9 cellular contexts compared by ENCODE assay signal in genomic region chr1:229624521-229624905, GRCh38. TPM values are rescaled to one million over a fixed set of nuclear protein-coding genes. Genes with fewer than 3 reads are reported as not detected.
DNase-seq lines count a peak whose midpoint lies in the region; ATAC-seq and TF ChIP-seq lines count a peak whose summit lies in the region.
"Had no signal": no experiment of that assay in that cellular context is flagged by ENCODE, and none has a peak within 500 bp of the region (broad histone marks: within the 10 kb centered on the region; RNA-seq: fewer than 3 reads in every experiment).

No MANE protein-coding gene starts in this region.

- no peaks in the 10 kb centered on the region for H3K9me3 ChIP-seq in T-helper 17 cell (ENCODE audit: control insufficient read depth, low read length, poor library complexity, severe bottlenecking)
- no peaks in the 10 kb centered on the region for H3K9me3 ChIP-seq in gastroesophageal sphincter
- H3K9me3 ChIP-seq in skeletal muscle satellite cell (replicated peaks; ENCODE audit: low read length), result no peaks in the 10 kb centered on the region

- H3K27ac Mint-ChIP-seq in T-helper 17 cell, result peak overlapping the region; percentile 59

- 57 to 66% methylated on average over 4 to 5 of the region's 5 CpGs for WGBS in gastroesophageal sphincter (ENCODE audit: low coverage in 1 of 2), 2 donors

- H3K9ac ChIP-seq in skeletal muscle satellite cell (ENCODE audit: low read depth, low read length), result peak overlapping the region; percentile 81

- H3K27me3 Mint-ChIP-seq in T-helper 17 cell, result no peaks in the 10 kb centered on the region

- H3K27ac ChIP-seq in gastroesophageal sphincter, result peak overlapping the region in 3 of 4 donors; percentile 94 to 96 (median 94)

- H3K36me3 Mint-ChIP-seq in T-helper 17 cell (ENCODE audit: low read depth), result peaks cover 5% of the 10 kb centered on the region

- no peak for TF ChIP-seq CTCF in GM12875 (IDR thresholded peaks at IDR 0.05; ENCODE audit: borderline replicate concordance, insufficient read depth, low read depth, low read length)
- no peak for TF ChIP-seq CTCF in gastroesophageal sphincter (IDR thresholded peaks at IDR 0.05)

- DNase-seq in T-helper 17 cell, result no peak
- DNase-seq in NCI-H146 (lab: John Stamatoyannopoulos, UW), result no peak
- DNase-seq in AG20443 (ENCODE audit: low spot score), result no peak
- no peak for DNase-seq in retina
- DNase-seq: SHP77 treated with DMSO at 0.1 percent for 48 hours had no signal

- TF ChIP-seq EP300 in gastroesophageal sphincter (IDR thresholded peaks at IDR 0.05), result no peak

- H3K4me3 ChIP-seq in GM12875 (ENCODE audit: low read depth, low read length), result peak overlapping the region; percentile 99
- H3K4me3 ChIP-seq in gastroesophageal sphincter, result peak overlapping the region; percentile 77 to 83
- H3K4me3 ChIP-seq in skeletal muscle satellite cell (ENCODE audit: low read length), result peak overlapping the region; percentile 90

- H3K4me3 Mint-ChIP-seq in T-helper 17 cell, result peak overlapping the region; percentile 95

- H3K4me1 ChIP-seq in gastroesophageal sphincter (peaks cover 5 to 62% (median 17%) of the 10 kb centered on the region in 3 donors), skeletal muscle satellite cell (ENCODE audit: control insufficient read depth, insufficient read depth, low read length) (peaks cover 35% of the 10 kb centered on the region)

- TF ChIP-seq POLR2A in gastroesophageal sphincter (IDR thresholded peaks at IDR 0.05), result no peak

- peak overlapping the region; percentile 93 for H3K4me2 ChIP-seq in skeletal muscle satellite cell (ENCODE audit: low read length)

- H3K27me3 ChIP-seq in gastroesophageal sphincter (no peaks in the 10 kb centered on the region), skeletal muscle satellite cell (ENCODE audit: control insufficient read depth, insufficient read depth, low read length) (no peaks in the 10 kb centered on the region)

- no peak for ATAC-seq in T-helper 17 cell
- ATAC-seq in gastroesophageal sphincter, result no peak
- ATAC-seq in HG02571 (IDR thresholded peaks at IDR 0.05; ENCODE audit: unreplicated experiment), result no peak

- no peaks in the 10 kb centered on the region for H3K36me3 ChIP-seq in gastroesophageal sphincter
- H3K36me3 ChIP-seq in skeletal muscle satellite cell (ENCODE audit: insufficient read depth, low read length), result no peaks in the 10 kb centered on the region

- peaks cover 52% of the 10 kb centered on the region for H3K4me1 Mint-ChIP-seq in T-helper 17 cell

RNA-seq across cellular contexts. Expression of gene TAF5L, which starts 1.4 kb away (rescaled TPM):
- total RNA-seq in T-helper 17 cell, result 10 to 100 TPM; 24.2 to 34.2 TPM
- total RNA-seq in gastroesophageal sphincter, result 10 to 100 TPM; 20.5 to 30.4 (median 24.6) TPM
- total RNA-seq in skeletal muscle satellite cell (2012; rRNA removed), result 12.9 and 14.0 TPM in 2 replicates

RNA-seq across cellular contexts. Expression of gene URB2, which starts 1.5 kb away (rescaled TPM):
- 10 to 100 TPM in 1 of 2 donors, 1 to 10 TPM in 1; 8.2 to 10.7 TPM for total RNA-seq in T-helper 17 cell
- total RNA-seq in gastroesophageal sphincter, result 10 to 100 TPM in 2 of 4 donors, 1 to 10 TPM in 2; 6.0 to 12.1 (median 9.2) TPM
- total RNA-seq in skeletal muscle satellite cell (2012; rRNA removed), result 14.9 and 16.0 TPM in 2 replicates
